In the genomic region with DNA sequence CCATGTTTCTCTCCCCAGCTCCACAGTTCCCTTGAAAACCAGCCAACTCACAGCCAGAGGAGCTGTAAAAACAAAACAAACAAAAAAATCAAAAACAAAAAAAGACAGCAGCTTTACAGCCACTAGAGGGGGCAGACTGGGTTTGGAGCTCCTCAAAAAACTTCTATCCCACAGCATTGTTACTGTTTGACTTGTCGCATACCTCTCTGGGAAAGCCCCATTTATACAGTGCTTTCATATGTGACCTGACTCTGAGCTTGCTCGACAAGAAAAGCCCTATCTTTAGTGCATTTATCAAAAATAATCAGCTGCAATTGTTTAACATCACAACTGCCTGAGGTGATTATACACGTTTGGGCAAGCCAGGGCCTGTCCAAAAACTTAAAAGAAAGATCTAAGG, we compare ENCODE assay signal across 8 cellular contexts. TPM values are rescaled to one million over a fixed set of nuclear protein-coding genes. Genes with fewer than 3 reads are reported as not detected.
DNase-seq lines count a peak whose midpoint lies in the region; ATAC-seq and TF ChIP-seq lines count a peak whose summit lies in the region.

No MANE protein-coding gene starts in this region.

- no peak overlapping the region for H3K4me3 Mint-ChIP-seq in naive thymus-derived CD4-positive, alpha-beta T cell
- no peak overlapping the region for H3K4me3 Mint-ChIP-seq in natural killer cell

- H3K4me1 ChIP-seq in naive thymus-derived CD4-positive, alpha-beta T cell (ENCODE audit: control insufficient read depth in 2 of 2, insufficient read depth in 2 of 2, low read length in 2 of 2), result no peaks in the 10 kb centered on the region

- no peaks in the 10 kb centered on the region for H3K4me1 Mint-ChIP-seq in naive thymus-derived CD4-positive, alpha-beta T cell
- H3K4me1 Mint-ChIP-seq in natural killer cell, result no peaks in the 10 kb centered on the region

- H3K27ac ChIP-seq in naive thymus-derived CD4-positive, alpha-beta T cell (ENCODE audit: low read depth, low read length), result no peak overlapping the region

- POLR2A ChIA-PET in naive thymus-derived CD4-positive, alpha-beta T cell (lab: Charles Lee), result no interaction called here

- H3K27me3 ChIP-seq in naive thymus-derived CD4-positive, alpha-beta T cell (ENCODE audit: control insufficient read depth in 2 of 2, insufficient read depth in 2 of 2, low read length in 2 of 2), result no peaks in the 10 kb centered on the region

- H3K27me3 Mint-ChIP-seq in naive thymus-derived CD4-positive, alpha-beta T cell, result peaks cover 0 to 10% (median 2%) of the 10 kb centered on the region in 5 donors
- peaks cover 0 to 11% of the 10 kb centered on the region in 2 donors for H3K27me3 Mint-ChIP-seq in natural killer cell (ENCODE audit: low read depth in 2 of 2)

- CTCF ChIA-PET in naive thymus-derived CD4-positive, alpha-beta T cell (lab: Charles Lee), result no interaction called here

- peak; percentile 48 for DNase-seq in AG20443 (ENCODE audit: low spot score)
- peak; percentile 74 for DNase-seq in NCI-H1694 treated with DMSO at 0.1 percent for 48 hours (lab: John Stamatoyannopoulos, UW)
- peak; percentile 82 to 83 for DNase-seq in cardiac fibroblast (ENCODE audit: low read depth in 2 of 2)
- peak in 1 of 9 donors; percentile 6 for DNase-seq in naive thymus-derived CD4-positive, alpha-beta T cell
- no peak for DNase-seq in natural killer cell
- no peak for DNase-seq in stimulated activated naive CD4-positive, alpha-beta T cell (lab: John Stamatoyannopoulos, UW)

- no peaks in the 10 kb centered on the region for H3K36me3 ChIP-seq in naive thymus-derived CD4-positive, alpha-beta T cell (ENCODE audit: control insufficient read depth in 2 of 3, insufficient read depth in 3 of 3, low read length in 3 of 3)

- H3K36me3 Mint-ChIP-seq in naive thymus-derived CD4-positive, alpha-beta T cell, result no peaks in the 10 kb centered on the region
- no peaks in the 10 kb centered on the region for H3K36me3 Mint-ChIP-seq in natural killer cell

- H3K27ac Mint-ChIP-seq in naive thymus-derived CD4-positive, alpha-beta T cell, result no peak overlapping the region
- H3K27ac Mint-ChIP-seq in natural killer cell, result no peak overlapping the region

- H3K9me3 ChIP-seq in naive thymus-derived CD4-positive, alpha-beta T cell (ENCODE audit: control insufficient read depth in 2 of 3, low read length in 3 of 3), result no peaks in the 10 kb centered on the region

- peak; percentile 98 for ATAC-seq in GM18498 (IDR thresholded peaks at IDR 0.05; ENCODE audit: unreplicated experiment)
- ATAC-seq in HG02642 (IDR thresholded peaks at IDR 0.05; ENCODE audit: poor library complexity, unreplicated experiment), result peak; percentile 99
- peak; percentile 46 for ATAC-seq in naive thymus-derived CD4-positive, alpha-beta T cell
- no peak for ATAC-seq in natural killer cell

- TF ChIP-seq CTCF in cardiac fibroblast (IDR thresholded peaks at IDR 0.05; ENCODE audit: low read depth, low read length) (peak; percentile 56), natural killer cell (IDR thresholded peaks at IDR 0.05) (no peak)

- no peak overlapping the region for H3K4me3 ChIP-seq in cardiac fibroblast (replicated peaks in 1 of 2; ENCODE audit: low read depth in 2 of 2, low read length in 2 of 2)
- H3K4me3 ChIP-seq in naive thymus-derived CD4-positive, alpha-beta T cell (ENCODE audit: low read length), result no peak overlapping the region

- intact Hi-C loops in naive thymus-derived CD4-positive, alpha-beta T cell (cut with micrococcal nuclease), result no loop called here
- intact Hi-C loops in natural killer cell (cut with micrococcal nuclease), result no loop called here

- H3K9me3 Mint-ChIP-seq in naive thymus-derived CD4-positive, alpha-beta T cell, result peaks cover 0 to 3% (median 0%) of the 10 kb centered on the region in 11 donors
- no peaks in the 10 kb centered on the region for H3K9me3 Mint-ChIP-seq in natural killer cell

RNA-seq across cellular contexts. Expression of a gene that starts 21.6 kb away (rescaled TPM):
- total RNA-seq in naive thymus-derived CD4-positive, alpha-beta T cell, result 1 to 10 TPM in 4 of 5 experiments, not detected in 1; 1.0 to 2.3 (median 1.9) TPM
- polyA plus RNA-seq in naive thymus-derived CD4-positive, alpha-beta T cell, result 1 to 10 TPM; 4.1 to 7.7 TPM
- not detected for total RNA-seq in natural killer cell

RNA-seq across cellular contexts. Expression of a gene that starts 29.0 kb away (rescaled TPM):
- total RNA-seq in naive thymus-derived CD4-positive, alpha-beta T cell, result not detected
- polyA plus RNA-seq in naive thymus-derived CD4-positive, alpha-beta T cell, result not detected
- total RNA-seq in natural killer cell, result not detected

RNA-seq across cellular contexts. Expression of a gene that starts 30.3 kb away (rescaled TPM):
- not detected for total RNA-seq in naive thymus-derived CD4-positive, alpha-beta T cell
- not detected for polyA plus RNA-seq in naive thymus-derived CD4-positive, alpha-beta T cell
- total RNA-seq in natural killer cell, result not detected

Comparison
In these comparisons a context has a peak if more than half of its experiments do, and no peak if none do; other contexts are left out.
1. DNase-seq: peak in AG20443 (single experiment), NCI-H1694 treated with DMSO at 0.1 percent for 48 hours (single experiment) and cardiac fibroblast (2 of 2); none in natural killer cell (single experiment) and stimulated activated naive CD4-positive, alpha-beta T cell (0 of 6).
2. ATAC-seq: peak in GM18498 (single experiment), HG02642 (single experiment) and naive thymus-derived CD4-positive, alpha-beta T cell (single experiment); none in natural killer cell (0 of 3).